ENCODE assay signal across 22 cellular contexts in the genomic region with DNA sequence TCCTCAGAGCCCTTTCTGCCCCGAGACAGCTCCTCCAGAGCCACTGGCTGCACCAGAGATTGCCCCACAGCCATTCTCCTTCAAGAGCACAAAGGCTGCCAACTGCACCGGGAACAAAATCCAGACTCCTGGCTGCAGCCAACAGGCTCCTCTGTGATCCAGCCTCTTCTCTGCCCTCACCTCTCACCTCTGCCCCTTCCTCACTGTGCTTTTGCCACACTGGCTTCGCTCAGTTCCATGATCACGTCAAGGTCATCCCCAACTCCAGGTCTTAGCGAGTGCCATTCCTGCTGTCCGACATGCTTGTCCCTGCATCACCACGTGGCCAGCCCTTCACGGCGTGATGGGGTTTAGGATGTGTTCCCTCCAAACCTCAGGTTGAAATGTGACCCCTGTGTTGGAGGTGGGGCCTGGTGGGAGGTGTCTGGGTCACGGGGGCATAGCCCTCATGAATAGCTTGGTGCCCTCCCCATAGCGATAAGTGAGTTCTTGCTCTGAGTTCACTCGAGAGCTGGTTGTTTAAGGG.
"Had no signal": no experiment of that assay in that cellular context is flagged by ENCODE, and none has a peak within 500 bp of the region (broad histone marks: within the 10 kb centered on the region; RNA-seq: fewer than 3 reads in every experiment).

No MANE protein-coding gene starts in this region.

- DNase-seq: Kasumi-1, MV-4-11, NCI-H1048, NCI-H1105 treated with DMSO at 0.1 percent for 48 hours, NCI-H1417 treated with DMSO at 0.1 percent for 48 hours, NCI-H146, NCI-H187, NCI-H2029, NCI-H2081 treated with DMSO at 0.1 percent for 48 hours, NCI-H2171, NCI-H226, NCI-H446, NCI-H510A, NCI-H524 treated with DMSO at 0.1 percent for 48 hours, NCI-H69, NCI-H774, SHP77 had no signal

- H3K27me3 Mint-ChIP-seq: IgD-negative memory B cell had no signal

- ATAC-seq: K562, Panc1 had no signal

- H3K27ac ChIP-seq: KMS-11, RWPE1 had no signal

- H3K4me1 Mint-ChIP-seq: IgD-negative memory B cell had no signal

- H3K9ac ChIP-seq: KMS-11 had no signal

- H3K4me3 ChIP-seq: K562 had no signal

- H3K4me3 Mint-ChIP-seq: IgD-negative memory B cell had no signal

- FAIRE-seq: K562 had no signal

- H3K4me2 ChIP-seq: KMS-11 had no signal

- H3K27ac Mint-ChIP-seq: IgD-negative memory B cell had no signal

- H3K36me3 Mint-ChIP-seq: IgD-negative memory B cell had no signal
